Comparison of ENCODE assay signal across 18 cellular contexts in the genomic region with DNA sequence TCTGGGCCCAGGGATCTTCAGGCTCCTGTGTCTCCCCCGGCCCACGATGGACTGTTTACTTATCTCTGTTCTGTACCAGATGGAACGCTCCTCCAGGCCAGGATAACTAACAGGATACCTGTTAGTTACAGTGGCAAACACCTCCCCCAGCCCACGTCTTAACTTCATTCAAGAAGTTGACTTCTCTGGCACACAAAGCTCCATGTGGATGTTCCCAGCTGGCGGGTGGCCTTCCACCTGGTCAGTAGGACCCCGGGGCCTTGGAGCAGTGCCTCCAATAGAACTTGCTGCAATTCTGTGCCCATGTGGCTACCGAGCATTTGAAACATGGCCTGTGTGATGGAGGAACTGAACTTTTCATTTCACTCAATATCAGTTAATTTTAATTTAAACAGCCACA.
DNase-seq lines count a peak whose midpoint lies in the region; ATAC-seq, FAIRE-seq and TF ChIP-seq lines count a peak whose summit lies in the region.
"Had no signal": no experiment of that assay in that cellular context is flagged by ENCODE, and none has a peak within 500 bp of the region (broad histone marks: within the 10 kb centered on the region; RNA-seq: fewer than 3 reads in every experiment).

No MANE protein-coding gene starts in this region.

- H3K27me3 ChIP-seq in right cardiac atrium (ENCODE audit: control insufficient read depth, insufficient read depth) (no peaks in the 10 kb centered on the region), gastrocnemius medialis (peaks cover 0 to 3% (median 0%) of the 10 kb centered on the region in 3 donors)

- H3K4me3 ChIP-seq in right cardiac atrium (ENCODE audit: low read length) (no peak overlapping the region), gastrocnemius medialis (no peak overlapping the region)
- H3K4me3 ChIP-seq: HAP-1 had no signal

- no peak overlapping the region for H3K27ac Mint-ChIP-seq in chondrocyte (ENCODE audit: unreplicated experiment)
- H3K27ac Mint-ChIP-seq: CD4-positive, CD25-positive, alpha-beta regulatory T cell; CD8-positive, alpha-beta T cell; HFFc6 had no signal

- H3K36me3 Mint-ChIP-seq in chondrocyte (ENCODE audit: low read depth) = no peaks in the 10 kb centered on the region
- H3K36me3 Mint-ChIP-seq: CD4-positive, CD25-positive, alpha-beta regulatory T cell; CD8-positive, alpha-beta T cell had no signal

- H3K4me1 Mint-ChIP-seq in chondrocyte (ENCODE audit: low read depth) = peaks cover 40% of the 10 kb centered on the region
- H3K4me1 Mint-ChIP-seq: CD4-positive, CD25-positive, alpha-beta regulatory T cell had no signal

- intact Hi-C loops in right cardiac atrium (cut with DNase I) (no loop called here), Right ventricle myocardium superior (cut with DNase I) (loop anchor here (10.0 kb wide), 1 partner anchor 126 kb away; no protein-coding TSS in a partner anchor), gastrocnemius medialis (cut with DNase I; ENCODE audit: low total_unique reads) (no loop called here)

- peaks cover 22% of the 10 kb centered on the region for H3K27me3 Mint-ChIP-seq in chondrocyte (ENCODE audit: low read depth)
- H3K27me3 Mint-ChIP-seq: CD4-positive, CD25-positive, alpha-beta regulatory T cell had no signal

- peak; percentile 27 for FAIRE-seq in urothelium cell line (lab: Jason Lieb, UNC)
- FAIRE-seq: G401.6, GM12892, H54 had no signal

- peak in 2 of 3 donors; percentile 2 to 29 for DNase-seq in right cardiac atrium
- DNase-seq in Right ventricle myocardium superior = no peak
- peak; percentile 66 for DNase-seq in chondrocyte (ENCODE audit: low spot score)
- no peak for DNase-seq in urothelium cell line (ENCODE audit: low spot score)
- no peak for DNase-seq in gastrocnemius medialis
- DNase-seq in RPMI8226 = no peak
- DNase-seq: CD4-positive, CD25-positive, alpha-beta regulatory T cell; CD8-positive, alpha-beta T cell; DMS153; DND-41; GOT3; HFFc6 had no signal

- H3K27ac ChIP-seq in right cardiac atrium (ENCODE audit: low read length) (no peak overlapping the region), gastrocnemius medialis (no peak overlapping the region)
- H3K27ac ChIP-seq: C4-2B had no signal

- 94% methylated on average over 7 of the region's 7 CpGs for WGBS in right cardiac atrium

- in situ Hi-C loops in gastrocnemius medialis (cut with MboI; ENCODE audit: low sequenced_read_pairs in 4 of 4) = loop anchor here in 3 of 4 donors (25.0 kb wide), 1 partner anchor 233 kb away; the partner anchor contains the start of gene INHBB (in 3 of the 3)

- no peaks in the 10 kb centered on the region for H3K9me3 ChIP-seq in right cardiac atrium (ENCODE audit: control insufficient read depth, low read length)
- H3K9me3 ChIP-seq in gastrocnemius medialis = no peaks in the 10 kb centered on the region
- H3K9me3 ChIP-seq: Caco-2, HAP-1 had no signal

- no peaks in the 10 kb centered on the region for H3K36me3 ChIP-seq in gastrocnemius medialis
- H3K36me3 ChIP-seq: HAP-1 had no signal

- TF ChIP-seq POLR2A in gastrocnemius medialis (IDR thresholded peaks at IDR 0.05) = no peak

- H3K4me3 Mint-ChIP-seq in chondrocyte (ENCODE audit: unreplicated experiment) = no peak overlapping the region
- H3K4me3 Mint-ChIP-seq: CD4-positive, CD25-positive, alpha-beta regulatory T cell; CD8-positive, alpha-beta T cell; HFFc6 had no signal

- ATAC-seq in right cardiac atrium (no peak), Right ventricle myocardium superior (ENCODE audit: poor library complexity) (no peak), gastrocnemius medialis (no peak)
- ATAC-seq: CD8-positive, alpha-beta T cell had no signal

- H3K4me1 ChIP-seq in right cardiac atrium (ENCODE audit: control insufficient read depth, insufficient read depth, low read length) = peaks cover 15% of the 10 kb centered on the region
- peaks cover 15% of the 10 kb centered on the region in 2 donors for H3K4me1 ChIP-seq in gastrocnemius medialis
- H3K4me1 ChIP-seq: HAP-1 had no signal

- no peak for TF ChIP-seq CTCF in chondrocyte (IDR thresholded peaks at IDR 0.05)
- no peak for TF ChIP-seq CTCF in gastrocnemius medialis (IDR thresholded peaks at IDR 0.05 in 4 of 5, conservative IDR thresholded peaks at IDR 0.05 in 1 of 5)

- no peaks in the 10 kb centered on the region for H3K9me3 Mint-ChIP-seq in chondrocyte (ENCODE audit: low read depth)
- H3K9me3 Mint-ChIP-seq: CD4-positive, CD25-positive, alpha-beta regulatory T cell; CD8-positive, alpha-beta T cell; HFFc6 had no signal

Comparison
In these comparisons a context has a peak if more than half of its experiments do, and no peak if none do; other contexts are left out.
1. DNase-seq: peak in right cardiac atrium (2 of 3) and chondrocyte (single experiment); none in Right ventricle myocardium superior (single experiment), urothelium cell line (single experiment), gastrocnemius medialis (0 of 2) and RPMI8226 (single experiment).